ENCODE assay signal across 9 cellular contexts in genomic region chr11:118252688-118253087, GRCh38. TPM values are rescaled to one million over a fixed set of nuclear protein-coding genes. Genes with fewer than 3 reads are reported as not detected.
A peak's percentile ranks its signal among the peaks of the same experiment; 100 is the strongest.
DNase-seq lines count a peak whose midpoint lies in the region; ATAC-seq and TF ChIP-seq lines count a peak whose summit lies in the region.
"Had no signal": no experiment of that assay in that cellular context is flagged by ENCODE, and none has a peak within 500 bp of the region (broad histone marks: within the 10 kb centered on the region; RNA-seq: fewer than 3 reads in every experiment).

No MANE protein-coding gene starts in this region.

- H3K4me3 ChIP-seq in heart right ventricle (peak overlapping the region in 9 of 10 donors; percentile 44 to 89 (median 68)), left lung (peak overlapping the region; percentile 50 to 55)

- H3K4me1 ChIP-seq in heart right ventricle (peaks cover 0 to 21% (median 0%) of the 10 kb centered on the region in 9 donors), left lung (peaks cover 0 to 40% of the 10 kb centered on the region in 2 donors)

- H3K27me3 ChIP-seq in heart right ventricle (peaks cover 0 to 18% (median 0%) of the 10 kb centered on the region in 7 donors), left lung (no peaks in the 10 kb centered on the region)

- H3K27me3 Mint-ChIP-seq in WTC11 (ENCODE audit: low read depth) (peaks cover 84% of the 10 kb centered on the region), type B pancreatic cell (peaks cover 20% of the 10 kb centered on the region)

- H3K9me3 Mint-ChIP-seq in WTC11 (peaks cover 8% of the 10 kb centered on the region), type B pancreatic cell (no peaks in the 10 kb centered on the region)

- POLR2A ChIA-PET in WTC11 (lab: Charles Lee), result no interaction called here

- 70 to 72% methylated on average over 3 of the region's 3 CpGs for WGBS in heart right ventricle, 2 donors

- H3K4me3 Mint-ChIP-seq in WTC11, result peak overlapping the region; percentile 86
- peak overlapping the region; percentile 97 for H3K4me3 Mint-ChIP-seq in type B pancreatic cell

- H3K27ac Mint-ChIP-seq in WTC11, result no peak overlapping the region; the same call in 1 of the 2 replicates
- H3K27ac Mint-ChIP-seq in type B pancreatic cell, result peak overlapping the region; percentile 100

- H3K27ac ChIP-seq in heart right ventricle (peak overlapping the region in 2 of 10 donors; percentile 68 to 94), left lung (peak overlapping the region; percentile 89 to 93)

- in situ Hi-C loops in ACHN (cut with HindIII; ENCODE audit: low pct_ligation_motif_present, low pct_unique_long_range_greater_than_20kb, low sequenced_read_pairs), result no loop called here

- no peaks in the 10 kb centered on the region for H3K9me3 ChIP-seq in heart right ventricle
- no peaks in the 10 kb centered on the region for H3K9me3 ChIP-seq in left lung

- H3K36me3 ChIP-seq in heart right ventricle (peaks cover 0 to 10% (median 0%) of the 10 kb centered on the region in 9 donors), left lung (peaks cover 0 to 15% of the 10 kb centered on the region in 2 donors)

- no peak for TF ChIP-seq CTCF in heart right ventricle (IDR thresholded peaks at IDR 0.05)
- no peak for TF ChIP-seq CTCF in WTC11 (IDR thresholded peaks at IDR 0.05)
- no peak for TF ChIP-seq CTCF in left lung (IDR thresholded peaks at IDR 0.05)
- TF ChIP-seq CTCF in type B pancreatic cell (conservative IDR thresholded peaks at IDR 0.05), result no peak

- peak in 1 of 8 donors; percentile 14 for ATAC-seq in heart right ventricle
- ATAC-seq in Right ventricle myocardium inferior, result no peak
- ATAC-seq in WTC11, result no peak
- ATAC-seq in left lung, result peak; percentile 5
- ATAC-seq in GM18873 (IDR thresholded peaks at IDR 0.05; ENCODE audit: low FRiP score, unreplicated experiment), result no peak

- H3K4me1 Mint-ChIP-seq in WTC11, result peaks cover 9% of the 10 kb centered on the region
- peaks cover 9% of the 10 kb centered on the region for H3K4me1 Mint-ChIP-seq in type B pancreatic cell (ENCODE audit: unreplicated experiment)

- H3K36me3 Mint-ChIP-seq in WTC11 (no peaks in the 10 kb centered on the region), type B pancreatic cell (peaks cover 4% of the 10 kb centered on the region)

- CTCF ChIA-PET in WTC11 (lab: Charles Lee), result interaction anchor here (1.2 to 1.4 kb wide), 3 partner anchors 43 to 82 kb away, joined by 3 to 12 read pairs (median 5); no protein-coding TSS in a partner anchor

- DNase-seq in heart right ventricle (no peak), Right ventricle myocardium inferior (ENCODE audit: missing footprints) (no peak), WTC11 (ENCODE audit: low spot score) (no peak), left lung (no peak), type B pancreatic cell (ENCODE audit: extremely low spot score, unreplicated experiment) (no peak), ACHN (no peak), COR-L47 (lab: John Stamatoyannopoulos, UW) (no peak)

- intact Hi-C loops in heart right ventricle (cut with DNase I) (loop anchor here in 1 of 10 donors (5.0 kb wide), 1 partner anchor 55 kb away; no protein-coding TSS in a partner anchor), Right ventricle myocardium inferior (cut with DNase I) (loop anchor here (5.0 kb wide), 1 partner anchor 55 kb away; no protein-coding TSS in a partner anchor), left lung (cut with DNase I) (no loop called here)

TF ChIP-seq in WTC11, 78 proteins besides CTCF, POLR2A, EP300 and RAD21 (continues in another document):
- TF ChIP-seq KAT7 (CRISPR knock-in tag; IDR thresholded peaks at IDR 0.05; ENCODE audit: borderline replicate concordance) (no peak), MXD4 (CRISPR knock-in tag; IDR thresholded peaks at IDR 0.05; ENCODE audit: borderline replicate concordance) (no peak), GRHL2 (CRISPR knock-in tag; IDR thresholded peaks at IDR 0.05; ENCODE audit: insufficient replicate concordance, severe bottlenecking) (no peak), ETV6 (CRISPR knock-in tag; IDR thresholded peaks at IDR 0.05) (no peak), JUN (CRISPR knock-in tag; IDR thresholded peaks at IDR 0.05) (no peak), ZNF263 (CRISPR knock-in tag; IDR thresholded peaks at IDR 0.05; ENCODE audit: low read depth) (no peak), NFYB (CRISPR knock-in tag; conservative IDR thresholded peaks at IDR 0.05; ENCODE audit: low read depth) (no peak), NR1H2 (CRISPR knock-in tag; IDR thresholded peaks at IDR 0.05) (no peak), NR2C2 (CRISPR knock-in tag; IDR thresholded peaks at IDR 0.05) (no peak), NR3C1 (CRISPR knock-in tag; conservative IDR thresholded peaks at IDR 0.05; ENCODE audit: low read depth) (no peak), ZNF219 (CRISPR knock-in tag; IDR thresholded peaks at IDR 0.05; ENCODE audit: borderline replicate concordance) (no peak), ZBTB21 (CRISPR knock-in tag; IDR thresholded peaks at IDR 0.05; ENCODE audit: borderline replicate concordance) (no peak), HMGA2 (CRISPR knock-in tag; IDR thresholded peaks at IDR 0.05) (no peak), AFF4 (CRISPR knock-in tag; IDR thresholded peaks at IDR 0.05; ENCODE audit: borderline replicate concordance) (no peak), SP1 (CRISPR knock-in tag; conservative IDR thresholded peaks at IDR 0.05) (no peak)
- TF ChIP-seq, protein P1, sequence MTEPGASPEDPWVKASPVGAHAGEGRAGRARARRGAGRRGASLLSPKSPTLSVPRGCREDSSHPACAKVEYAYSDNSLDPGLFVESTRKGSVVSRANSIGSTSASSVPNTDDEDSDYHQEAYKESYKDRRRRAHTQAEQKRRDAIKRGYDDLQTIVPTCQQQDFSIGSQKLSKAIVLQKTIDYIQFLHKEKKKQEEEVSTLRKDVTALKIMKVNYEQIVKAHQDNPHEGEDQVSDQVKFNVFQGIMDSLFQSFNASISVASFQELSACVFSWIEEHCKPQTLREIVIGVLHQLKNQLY (CRISPR knock-in tag; IDR thresholded peaks at IDR 0.05), result no peak
- TF ChIP-seq, protein P2, sequence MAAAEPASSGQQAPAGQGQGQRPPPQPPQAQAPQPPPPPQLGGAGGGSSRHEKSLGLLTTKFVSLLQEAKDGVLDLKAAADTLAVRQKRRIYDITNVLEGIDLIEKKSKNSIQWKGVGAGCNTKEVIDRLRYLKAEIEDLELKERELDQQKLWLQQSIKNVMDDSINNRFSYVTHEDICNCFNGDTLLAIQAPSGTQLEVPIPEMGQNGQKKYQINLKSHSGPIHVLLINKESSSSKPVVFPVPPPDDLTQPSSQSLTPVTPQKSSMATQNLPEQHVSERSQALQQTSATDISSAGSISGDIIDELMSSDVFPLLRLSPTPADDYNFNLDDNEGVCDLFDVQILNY (CRISPR knock-in tag; IDR thresholded peaks at IDR 0.05), result no peak

RNA-seq across cellular contexts. Expression of gene MPZL3, which starts 0.5 kb away (rescaled TPM):
- total RNA-seq in heart right ventricle, result 1 to 10 TPM; 1.9 to 4.2 (median 2.7) TPM
- 1 to 10 TPM; 1.7 to 2.3 TPM for polyA plus RNA-seq in heart right ventricle
- 2.2 TPM for total RNA-seq in Right ventricle myocardium inferior
- 1.6 to 2.1 TPM (median 2.0 TPM) in 3 replicates for total RNA-seq in WTC11 (2021)
- 10 to 100 TPM; 13.2 to 16.3 TPM for total RNA-seq in left lung
- 10.2 and 32.1 TPM in 2 replicates for total RNA-seq in type B pancreatic cell (ENCODE audit: low replicate concordance)
- total RNA-seq: SK-MEL-5 had no signal

RNA-seq across cellular contexts. Expression of gene MPZL2, which starts 11.4 kb away (rescaled TPM):
- total RNA-seq in heart right ventricle (10 to 100 TPM in 8 of 10 donors, 1 to 10 TPM in 2; 4.0 to 23.4 (median 13.0) TPM), Right ventricle myocardium inferior (11.4 TPM), WTC11 (2021) (1.2 to 1.8 TPM (median 1.4 TPM) in 3 replicates), left lung (100 to 1,000 TPM; 111 to 117 TPM), type B pancreatic cell (ENCODE audit: low replicate concordance) (32.7 and 113 TPM in 2 replicates)
- polyA plus RNA-seq in heart right ventricle, result 1 to 10 TPM; 8.7 to 8.8 TPM

RNA-seq across cellular contexts. Expression of gene JAML, which starts 27.9 kb away (rescaled TPM):
- total RNA-seq in heart right ventricle, result 10 to 100 TPM in 1 of 10 donors, 1 to 10 TPM in 8, under 1 TPM in 1; 0.50 to 19.5 (median 2.1) TPM
- polyA plus RNA-seq in heart right ventricle, result 1 to 10 TPM; 1.2 to 2.3 TPM
- 3.3 TPM for total RNA-seq in Right ventricle myocardium inferior
- 0.24 to 0.37 TPM in 2 of 3 replicates, not detected in the other for total RNA-seq in WTC11 (2021)
- total RNA-seq in left lung, result 10 to 100 TPM; 20.4 to 47.2 TPM
- 0.19 and 0.57 TPM in 2 replicates for total RNA-seq in type B pancreatic cell (ENCODE audit: low replicate concordance)
- total RNA-seq: SK-MEL-5 had no signal

RNA-seq across cellular contexts. Expression of gene CD3E, which starts 51.8 kb away (rescaled TPM):
- total RNA-seq in heart right ventricle, result 10 to 100 TPM in 1 of 10 donors, 1 to 10 TPM in 1, under 1 TPM in 6, not detected in 2; 0.17 to 12.2 (median 0.59) TPM
- polyA plus RNA-seq in heart right ventricle, result under 1 TPM; 0.37 to 0.62 TPM
- 0.70 TPM for total RNA-seq in Right ventricle myocardium inferior
- total RNA-seq in WTC11 (2021), result 0.85 to 1.0 TPM (median 0.87 TPM) in 3 replicates
- total RNA-seq in left lung, result 10 to 100 TPM in 1 of 2 donors, 1 to 10 TPM in 1; 3.6 to 10.5 TPM
- total RNA-seq in type B pancreatic cell (ENCODE audit: low replicate concordance), result not detected in 2 replicates
- total RNA-seq: SK-MEL-5 had no signal
